In genomic region chr10:48450811-48451466, GRCh38 we compare ENCODE assay signal across 21 cellular contexts.
DNase-seq lines count a peak whose midpoint lies in the region; ATAC-seq and TF ChIP-seq lines count a peak whose summit lies in the region.
"Had no signal": no experiment of that assay in that cellular context is flagged by ENCODE, and none has a peak within 500 bp of the region (broad histone marks: within the 10 kb centered on the region; RNA-seq: fewer than 3 reads in every experiment).

No MANE protein-coding gene starts in this region.

- no peaks in the 10 kb centered on the region for H3K27me3 ChIP-seq in DND-41 (ENCODE audit: insufficient read depth, low read length, poor library complexity)
- no peaks in the 10 kb centered on the region for H3K27me3 ChIP-seq in foreskin keratinocyte
- H3K27me3 ChIP-seq in osteoblast (ENCODE audit: insufficient read depth, low read length), result no peaks in the 10 kb centered on the region
- H3K27me3 ChIP-seq in adrenal gland, result no peaks in the 10 kb centered on the region
- H3K27me3 ChIP-seq: upper lobe of left lung had no signal

- H3K27ac ChIP-seq in DND-41 (ENCODE audit: low read length) (no peak overlapping the region), foreskin keratinocyte (no peak overlapping the region), osteoblast (ENCODE audit: low read depth, low read length) (no peak overlapping the region), adrenal gland (no peak overlapping the region)
- H3K27ac ChIP-seq: upper lobe of left lung, VCaP had no signal

- intact Hi-C loops in adrenal gland (cut with DNase I), result no loop called here

- no peak overlapping the region for H3K9ac ChIP-seq in DND-41 (ENCODE audit: low read depth, low read length)

- H4K20me1 ChIP-seq in DND-41 (ENCODE audit: insufficient read depth, low read length) (0 out of 2 replicates have a peak, but pooled peaks cover 6% of the 10 kb centered on the region), osteoblast (ENCODE audit: insufficient read depth, low read length) (peaks cover 38% of the 10 kb centered on the region)

- DNase-seq in DND-41, result peak; percentile 2
- DNase-seq in GM13977 (ENCODE audit: low spot score), result peak; percentile 28
- no peak for DNase-seq in foreskin keratinocyte
- DNase-seq in osteoblast (ENCODE audit: insufficient read length, low spot score, missing footprints), result peak; percentile 49
- DNase-seq in ACHN, result no peak
- no peak for DNase-seq in COLO829 (ENCODE audit: low spot score)
- DNase-seq in GF-D8 (lab: John Stamatoyannopoulos, UW), result no peak
- DNase-seq in adrenal gland, result no peak
- DNase-seq: activated CD4-positive, alpha-beta T cell treated with anti-CD3 and anti-CD28 coated beads, Interleukin-2, amount 50 U/mL, for 4 hours; activated gamma-delta T cell; CD4-positive, alpha-beta memory T cell; Kasumi-1; left ventricle myocardium superior; MV-4-11; NCI-H2171 treated with DMSO at 0.1 percent for 48 hours; NCI-H526 treated with DMSO at 0.1 percent for 48 hours; RPMI8226 had no signal

- H3K4me1 ChIP-seq in DND-41 (ENCODE audit: insufficient read depth, low read length) (no peaks in the 10 kb centered on the region), foreskin keratinocyte (no peaks in the 10 kb centered on the region), osteoblast (ENCODE audit: insufficient read depth, low read length) (peaks cover 17% of the 10 kb centered on the region), adrenal gland (replicated peaks in 1 of 2) (no peaks in the 10 kb centered on the region)

- ATAC-seq in DND-41 (ENCODE audit: insufficient read depth, low read depth), result no peak
- ATAC-seq in foreskin keratinocyte, result peak; percentile 3
- ATAC-seq: GM12878, SK-N-SH treated with all-trans-retinoic acid at 6 μM for 48 hours had no signal

- H3K36me3 ChIP-seq in DND-41 (ENCODE audit: insufficient read depth, low read length), result no peaks in the 10 kb centered on the region
- peaks cover 61% of the 10 kb centered on the region for H3K36me3 ChIP-seq in osteoblast (ENCODE audit: insufficient read depth, low read length)
- no peaks in the 10 kb centered on the region for H3K36me3 ChIP-seq in adrenal gland (replicated peaks in 1 of 2)
- H3K36me3 ChIP-seq: upper lobe of left lung had no signal

- 83 to 93% (median 91%) methylated on average over 1 to 39 of the region's 39 CpGs for WGBS in adrenal gland, 4 donors

- TF ChIP-seq CTCF in DND-41 (IDR thresholded peaks at IDR 0.05; ENCODE audit: borderline replicate concordance, extremely low read depth, low read length, poor library complexity, severe bottlenecking), result no peak
- TF ChIP-seq CTCF in GM13977 (IDR thresholded peaks at IDR 0.05; ENCODE audit: extremely low read depth, insufficient read depth, missing control alignments), result no peak
- TF ChIP-seq CTCF in foreskin keratinocyte (conservative IDR thresholded peaks at IDR 0.05), result no peak
- TF ChIP-seq CTCF in osteoblast (IDR thresholded peaks at IDR 0.05; ENCODE audit: extremely low read depth, low read depth, low read length), result no peak
- no peak for TF ChIP-seq CTCF in adrenal gland (IDR thresholded peaks at IDR 0.05)

- H3K4me2 ChIP-seq in DND-41 (ENCODE audit: insufficient read depth, low read length) (no peak overlapping the region), osteoblast (ENCODE audit: insufficient read depth, low read length) (no peak overlapping the region)

- no peak overlapping the region for H2AFZ ChIP-seq in DND-41 (ENCODE audit: low read depth, low read length)
- H2AFZ ChIP-seq in osteoblast (ENCODE audit: low read length), result no peak overlapping the region

- H3K4me3 ChIP-seq in DND-41 (ENCODE audit: low read depth in 1 of 2, low read length in 2 of 2) (no peak overlapping the region), osteoblast (ENCODE audit: insufficient read depth, low read length) (no peak overlapping the region), adrenal gland (no peak overlapping the region)
- H3K4me3 ChIP-seq: GM12878, upper lobe of left lung had no signal

- H3K79me2 ChIP-seq in DND-41 (ENCODE audit: insufficient read depth, low read length), result no peaks in the 10 kb centered on the region
- H3K79me2 ChIP-seq in osteoblast (ENCODE audit: insufficient read depth, low read length), result peaks cover 81% of the 10 kb centered on the region

- no peaks in the 10 kb centered on the region for H3K9me3 ChIP-seq in DND-41 (ENCODE audit: insufficient read depth, low read length, severe bottlenecking)
- no peaks in the 10 kb centered on the region for H3K9me3 ChIP-seq in osteoblast (ENCODE audit: low read depth, low read length)
- H3K9me3 ChIP-seq in adrenal gland (replicated peaks in 1 of 3), result no peaks in the 10 kb centered on the region
- H3K9me3 ChIP-seq: upper lobe of left lung had no signal

- no peak for TF ChIP-seq POLR2A in adrenal gland (IDR thresholded peaks at IDR 0.05)

- in situ Hi-C loops in GM13977 (cut with MboI; ENCODE audit: low pct_unique_long_range_greater_than_20kb, low sequenced_read_pairs, unreplicated experiment) (no loop called here), ACHN (cut with HindIII; ENCODE audit: low pct_ligation_motif_present, low pct_unique_long_range_greater_than_20kb, low sequenced_read_pairs) (no loop called here)

Comparison
In these comparisons a context has a peak if more than half of its experiments do, and no peak if none do; other contexts are left out.
1. DNase-seq: peak in DND-41 (single experiment), GM13977 (single experiment) and osteoblast (single experiment); none in foreskin keratinocyte (0 of 2), ACHN (single experiment), COLO829 (single experiment), GF-D8 (single experiment) and adrenal gland (0 of 7).